ENCODE assay signal across 1 cellular context in the genomic region with DNA sequence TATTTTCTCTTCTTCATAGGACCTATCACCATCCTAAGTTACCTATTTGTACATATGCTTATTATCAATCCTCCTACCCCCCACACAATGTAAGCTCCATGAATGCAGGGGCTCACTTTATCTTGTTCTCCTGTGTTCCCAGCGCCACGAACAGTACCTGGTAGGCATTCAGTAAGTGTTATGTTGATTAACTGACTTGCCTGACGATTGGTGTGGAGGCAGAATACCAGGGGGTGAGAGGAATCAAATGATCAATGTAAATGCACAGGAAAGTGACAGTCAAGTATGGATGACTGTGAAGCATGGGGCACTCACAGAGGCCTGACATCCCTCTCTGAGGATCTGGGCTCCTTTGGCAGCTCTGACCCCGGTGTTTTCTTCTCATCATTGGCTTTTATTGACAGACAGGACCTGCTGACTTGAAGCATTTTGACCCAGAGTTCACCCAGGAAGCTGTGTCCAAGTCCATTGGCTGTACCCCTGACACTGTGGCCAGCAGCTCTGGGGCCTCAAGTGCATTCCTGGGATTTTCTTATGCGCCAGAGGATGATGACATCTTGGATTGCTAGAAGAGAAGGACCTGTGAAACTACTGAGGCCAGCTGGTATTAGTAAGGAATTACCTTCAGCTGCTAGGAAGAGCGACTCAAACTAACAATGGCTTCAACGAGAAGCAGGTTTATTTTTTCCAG.
TF ChIP-seq lines count a peak whose summit lies in the region.

No MANE protein-coding gene starts in this region.

TF ChIP-seq in HepG2, 621 proteins besides CTCF, POLR2A, EP300 and RAD21 (continued from another document and continues in another):
- TF ChIP-seq, protein P1, sequence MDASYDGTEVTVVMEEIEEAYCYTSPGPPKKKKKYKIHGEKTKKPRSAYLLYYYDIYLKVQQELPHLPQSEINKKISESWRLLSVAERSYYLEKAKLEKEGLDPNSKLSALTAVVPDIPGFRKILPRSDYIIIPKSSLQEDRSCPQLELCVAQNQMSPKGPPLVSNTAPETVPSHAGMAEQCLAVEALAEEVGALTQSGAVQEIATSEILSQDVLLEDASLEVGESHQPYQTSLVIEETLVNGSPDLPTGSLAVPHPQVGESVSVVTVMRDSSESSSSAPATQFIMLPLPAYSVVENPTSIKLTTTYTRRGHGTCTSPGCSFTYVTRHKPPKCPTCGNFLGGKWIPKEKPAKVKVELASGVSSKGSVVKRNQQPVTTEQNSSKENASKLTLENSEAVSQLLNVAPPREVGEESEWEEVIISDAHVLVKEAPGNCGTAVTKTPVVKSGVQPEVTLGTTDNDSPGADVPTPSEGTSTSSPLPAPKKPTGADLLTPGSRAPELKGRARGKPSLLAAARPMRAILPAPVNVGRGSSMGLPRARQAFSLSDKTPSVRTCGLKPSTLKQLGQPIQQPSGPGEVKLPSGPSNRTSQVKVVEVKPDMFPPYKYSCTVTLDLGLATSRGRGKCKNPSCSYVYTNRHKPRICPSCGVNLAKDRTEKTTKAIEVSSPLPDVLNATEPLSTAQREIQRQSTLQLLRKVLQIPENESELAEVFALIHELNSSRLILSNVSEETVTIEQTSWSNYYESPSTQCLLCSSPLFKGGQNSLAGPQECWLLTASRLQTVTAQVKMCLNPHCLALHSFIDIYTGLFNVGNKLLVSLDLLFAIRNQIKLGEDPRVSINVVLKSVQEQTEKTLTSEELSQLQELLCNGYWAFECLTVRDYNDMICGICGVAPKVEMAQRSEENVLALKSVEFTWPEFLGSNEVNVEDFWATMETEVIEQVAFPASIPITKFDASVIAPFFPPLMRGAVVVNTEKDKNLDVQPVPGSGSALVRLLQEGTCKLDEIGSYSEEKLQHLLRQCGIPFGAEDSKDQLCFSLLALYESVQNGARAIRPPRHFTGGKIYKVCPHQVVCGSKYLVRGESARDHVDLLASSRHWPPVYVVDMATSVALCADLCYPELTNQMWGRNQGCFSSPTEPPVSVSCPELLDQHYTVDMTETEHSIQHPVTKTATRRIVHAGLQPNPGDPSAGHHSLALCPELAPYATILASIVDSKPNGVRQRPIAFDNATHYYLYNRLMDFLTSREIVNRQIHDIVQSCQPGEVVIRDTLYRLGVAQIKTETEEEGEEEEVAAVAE (CRISPR knock-in tag; IDR thresholded peaks at IDR 0.05; ENCODE audit: borderline replicate concordance) = no peak
- TF ChIP-seq EHMT2 (IDR thresholded peaks at IDR 0.05; ENCODE audit: borderline replicate concordance, low read depth, low read length) = peak; percentile 38; the same call in 1 of the 2 replicates
- TF ChIP-seq, protein P2, sequence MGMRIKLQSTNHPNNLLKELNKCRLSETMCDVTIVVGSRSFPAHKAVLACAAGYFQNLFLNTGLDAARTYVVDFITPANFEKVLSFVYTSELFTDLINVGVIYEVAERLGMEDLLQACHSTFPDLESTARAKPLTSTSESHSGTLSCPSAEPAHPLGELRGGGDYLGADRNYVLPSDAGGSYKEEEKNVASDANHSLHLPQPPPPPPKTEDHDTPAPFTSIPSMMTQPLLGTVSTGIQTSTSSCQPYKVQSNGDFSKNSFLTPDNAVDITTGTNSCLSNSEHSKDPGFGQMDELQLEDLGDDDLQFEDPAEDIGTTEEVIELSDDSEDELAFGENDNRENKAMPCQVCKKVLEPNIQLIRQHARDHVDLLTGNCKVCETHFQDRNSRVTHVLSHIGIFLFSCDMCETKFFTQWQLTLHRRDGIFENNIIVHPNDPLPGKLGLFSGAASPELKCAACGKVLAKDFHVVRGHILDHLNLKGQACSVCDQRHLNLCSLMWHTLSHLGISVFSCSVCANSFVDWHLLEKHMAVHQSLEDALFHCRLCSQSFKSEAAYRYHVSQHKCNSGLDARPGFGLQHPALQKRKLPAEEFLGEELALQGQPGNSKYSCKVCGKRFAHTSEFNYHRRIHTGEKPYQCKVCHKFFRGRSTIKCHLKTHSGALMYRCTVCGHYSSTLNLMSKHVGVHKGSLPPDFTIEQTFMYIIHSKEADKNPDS (CRISPR knock-in tag; IDR thresholded peaks at IDR 0.05) = no peak
- TF ChIP-seq, protein P3, sequence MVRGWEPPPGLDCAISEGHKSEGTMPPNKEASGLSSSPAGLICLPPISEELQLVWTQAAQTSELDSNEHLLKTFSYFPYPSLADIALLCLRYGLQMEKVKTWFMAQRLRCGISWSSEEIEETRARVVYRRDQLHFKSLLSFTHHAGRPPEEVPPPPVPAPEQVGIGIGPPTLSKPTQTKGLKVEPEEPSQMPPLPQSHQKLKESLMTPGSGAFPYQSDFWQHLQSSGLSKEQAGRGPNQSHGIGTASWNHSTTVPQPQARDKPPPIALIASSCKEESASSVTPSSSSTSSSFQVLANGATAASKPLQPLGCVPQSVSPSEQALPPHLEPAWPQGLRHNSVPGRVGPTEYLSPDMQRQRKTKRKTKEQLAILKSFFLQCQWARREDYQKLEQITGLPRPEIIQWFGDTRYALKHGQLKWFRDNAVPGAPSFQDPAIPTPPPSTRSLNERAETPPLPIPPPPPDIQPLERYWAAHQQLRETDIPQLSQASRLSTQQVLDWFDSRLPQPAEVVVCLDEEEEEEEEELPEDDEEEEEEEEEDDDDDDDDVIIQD (CRISPR knock-in tag; IDR thresholded peaks at IDR 0.05; ENCODE audit: low read depth) = 0 out of 2 replicates have a peak, but pooled peaks have one; percentile 21
- TF ChIP-seq, protein P4, sequence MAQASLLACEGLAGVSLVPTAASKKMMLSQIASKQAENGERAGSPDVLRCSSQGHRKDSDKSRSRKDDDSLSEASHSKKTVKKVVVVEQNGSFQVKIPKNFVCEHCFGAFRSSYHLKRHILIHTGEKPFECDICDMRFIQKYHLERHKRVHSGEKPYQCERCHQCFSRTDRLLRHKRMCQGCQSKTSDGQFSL (CRISPR knock-in tag; IDR thresholded peaks at IDR 0.05) = no peak
- TF ChIP-seq ZNF232 (CRISPR knock-in tag; IDR thresholded peaks at IDR 0.05; ENCODE audit: borderline replicate concordance) = no peak
- peak; percentile 36; the same call in 1 of the 2 replicates for TF ChIP-seq GATAD2A (CRISPR knock-in tag; IDR thresholded peaks at IDR 0.05)
- TF ChIP-seq, protein P5, sequence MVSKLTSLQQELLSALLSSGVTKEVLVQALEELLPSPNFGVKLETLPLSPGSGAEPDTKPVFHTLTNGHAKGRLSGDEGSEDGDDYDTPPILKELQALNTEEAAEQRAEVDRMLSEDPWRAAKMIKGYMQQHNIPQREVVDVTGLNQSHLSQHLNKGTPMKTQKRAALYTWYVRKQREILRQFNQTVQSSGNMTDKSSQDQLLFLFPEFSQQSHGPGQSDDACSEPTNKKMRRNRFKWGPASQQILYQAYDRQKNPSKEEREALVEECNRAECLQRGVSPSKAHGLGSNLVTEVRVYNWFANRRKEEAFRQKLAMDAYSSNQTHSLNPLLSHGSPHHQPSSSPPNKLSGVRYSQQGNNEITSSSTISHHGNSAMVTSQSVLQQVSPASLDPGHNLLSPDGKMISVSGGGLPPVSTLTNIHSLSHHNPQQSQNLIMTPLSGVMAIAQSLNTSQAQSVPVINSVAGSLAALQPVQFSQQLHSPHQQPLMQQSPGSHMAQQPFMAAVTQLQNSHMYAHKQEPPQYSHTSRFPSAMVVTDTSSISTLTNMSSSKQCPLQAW (CRISPR knock-in tag; IDR thresholded peaks at IDR 0.05) = 0 out of 2 replicates have a peak, but pooled peaks have one; percentile 9
- TF ChIP-seq SP4 (CRISPR knock-in tag; IDR thresholded peaks at IDR 0.05) = no peak
- TF ChIP-seq BCL6 (CRISPR knock-in tag; IDR thresholded peaks at IDR 0.05) = peak; percentile 32; the same call in 1 of the 2 replicates
- no peak; the same call in 1 of the 2 replicates for TF ChIP-seq ZSCAN21 (CRISPR knock-in tag; IDR thresholded peaks at IDR 0.05; ENCODE audit: borderline replicate concordance)
- TF ChIP-seq, protein P6, sequence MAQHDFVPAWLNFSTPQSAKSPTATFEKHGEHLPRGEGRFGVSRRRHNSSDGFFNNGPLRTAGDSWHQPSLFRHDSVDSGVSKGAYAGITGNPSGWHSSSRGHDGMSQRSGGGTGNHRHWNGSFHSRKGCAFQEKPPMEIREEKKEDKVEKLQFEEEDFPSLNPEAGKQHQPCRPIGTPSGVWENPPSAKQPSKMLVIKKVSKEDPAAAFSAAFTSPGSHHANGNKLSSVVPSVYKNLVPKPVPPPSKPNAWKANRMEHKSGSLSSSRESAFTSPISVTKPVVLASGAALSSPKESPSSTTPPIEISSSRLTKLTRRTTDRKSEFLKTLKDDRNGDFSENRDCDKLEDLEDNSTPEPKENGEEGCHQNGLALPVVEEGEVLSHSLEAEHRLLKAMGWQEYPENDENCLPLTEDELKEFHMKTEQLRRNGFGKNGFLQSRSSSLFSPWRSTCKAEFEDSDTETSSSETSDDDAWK (CRISPR knock-in tag; IDR thresholded peaks at IDR 0.05) = no peak
- TF ChIP-seq NR3C1 (CRISPR knock-in tag; IDR thresholded peaks at IDR 0.05) = no peak
- no peak for TF ChIP-seq SRF (IDR thresholded peaks at IDR 0.05; ENCODE audit: low read depth, low read length)
- TF ChIP-seq, protein P7, sequence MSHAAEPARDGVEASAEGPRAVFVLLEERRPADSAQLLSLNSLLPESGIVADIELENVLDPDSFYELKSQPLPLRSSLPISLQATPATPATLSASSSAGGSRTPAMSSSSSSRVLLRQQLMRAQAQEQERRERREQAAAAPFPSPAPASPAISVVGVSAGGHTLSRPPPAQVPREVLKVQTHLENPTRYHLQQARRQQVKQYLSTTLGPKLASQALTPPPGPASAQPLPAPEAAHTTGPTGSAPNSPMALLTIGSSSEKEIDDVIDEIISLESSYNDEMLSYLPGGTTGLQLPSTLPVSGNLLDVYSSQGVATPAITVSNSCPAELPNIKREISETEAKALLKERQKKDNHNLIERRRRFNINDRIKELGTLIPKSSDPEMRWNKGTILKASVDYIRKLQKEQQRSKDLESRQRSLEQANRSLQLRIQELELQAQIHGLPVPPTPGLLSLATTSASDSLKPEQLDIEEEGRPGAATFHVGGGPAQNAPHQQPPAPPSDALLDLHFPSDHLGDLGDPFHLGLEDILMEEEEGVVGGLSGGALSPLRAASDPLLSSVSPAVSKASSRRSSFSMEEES (CRISPR knock-in tag; IDR thresholded peaks at IDR 0.05) = 0 out of 2 replicates have a peak, but pooled peaks have one; percentile 47
- peak; percentile 12; the same call in 1 of the 2 replicates for TF ChIP-seq TBX2 (CRISPR knock-in tag; IDR thresholded peaks at IDR 0.05; ENCODE audit: borderline replicate concordance)
- TF ChIP-seq ZNF326 (CRISPR knock-in tag; IDR thresholded peaks at IDR 0.05; ENCODE audit: borderline replicate concordance) = 0 out of 2 replicates have a peak, but pooled peaks have one; percentile 57
- TF ChIP-seq ZNF776 (CRISPR knock-in tag; IDR thresholded peaks at IDR 0.05) = no peak
- TF ChIP-seq, protein P8, sequence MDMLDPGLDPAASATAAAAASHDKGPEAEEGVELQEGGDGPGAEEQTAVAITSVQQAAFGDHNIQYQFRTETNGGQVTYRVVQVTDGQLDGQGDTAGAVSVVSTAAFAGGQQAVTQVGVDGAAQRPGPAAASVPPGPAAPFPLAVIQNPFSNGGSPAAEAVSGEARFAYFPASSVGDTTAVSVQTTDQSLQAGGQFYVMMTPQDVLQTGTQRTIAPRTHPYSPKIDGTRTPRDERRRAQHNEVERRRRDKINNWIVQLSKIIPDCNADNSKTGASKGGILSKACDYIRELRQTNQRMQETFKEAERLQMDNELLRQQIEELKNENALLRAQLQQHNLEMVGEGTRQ (IDR thresholded peaks at IDR 0.05; ENCODE audit: low read depth, low read length) = no peak
- TF ChIP-seq, protein P8 (CRISPR knock-in tag; IDR thresholded peaks at IDR 0.05; ENCODE audit: borderline replicate concordance) = peak; percentile 55; the same call in 1 of the 2 replicates
- no peak for TF ChIP-seq ZFP62 (CRISPR knock-in tag; IDR thresholded peaks at IDR 0.05)
- TF ChIP-seq HNRNPH1 (optimal IDR thresholded peaks at IDR 0.05; ENCODE audit: low read depth, low read length) = no peak
- peak; percentile 53; the same call in 1 of the 2 replicates for TF ChIP-seq ZSCAN31 (CRISPR knock-in tag; IDR thresholded peaks at IDR 0.05; ENCODE audit: low read depth)
- TF ChIP-seq, protein P9, sequence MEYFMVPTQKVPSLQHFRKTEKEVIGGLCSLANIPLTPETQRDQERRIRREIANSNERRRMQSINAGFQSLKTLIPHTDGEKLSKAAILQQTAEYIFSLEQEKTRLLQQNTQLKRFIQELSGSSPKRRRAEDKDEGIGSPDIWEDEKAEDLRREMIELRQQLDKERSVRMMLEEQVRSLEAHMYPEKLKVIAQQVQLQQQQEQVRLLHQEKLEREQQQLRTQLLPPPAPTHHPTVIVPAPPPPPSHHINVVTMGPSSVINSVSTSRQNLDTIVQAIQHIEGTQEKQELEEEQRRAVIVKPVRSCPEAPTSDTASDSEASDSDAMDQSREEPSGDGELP (IDR thresholded peaks at IDR 0.05; ENCODE audit: borderline replicate concordance, low read depth) = peak; percentile 64; the same call in 1 of the 2 replicates
- no peak for TF ChIP-seq KLF9 (CRISPR knock-in tag; IDR thresholded peaks at IDR 0.05; ENCODE audit: low read depth)
- 0 out of 2 replicates have a peak, but pooled peaks have one; percentile 17 for TF ChIP-seq RCOR2 (CRISPR knock-in tag; IDR thresholded peaks at IDR 0.05)
- TF ChIP-seq, protein P10, sequence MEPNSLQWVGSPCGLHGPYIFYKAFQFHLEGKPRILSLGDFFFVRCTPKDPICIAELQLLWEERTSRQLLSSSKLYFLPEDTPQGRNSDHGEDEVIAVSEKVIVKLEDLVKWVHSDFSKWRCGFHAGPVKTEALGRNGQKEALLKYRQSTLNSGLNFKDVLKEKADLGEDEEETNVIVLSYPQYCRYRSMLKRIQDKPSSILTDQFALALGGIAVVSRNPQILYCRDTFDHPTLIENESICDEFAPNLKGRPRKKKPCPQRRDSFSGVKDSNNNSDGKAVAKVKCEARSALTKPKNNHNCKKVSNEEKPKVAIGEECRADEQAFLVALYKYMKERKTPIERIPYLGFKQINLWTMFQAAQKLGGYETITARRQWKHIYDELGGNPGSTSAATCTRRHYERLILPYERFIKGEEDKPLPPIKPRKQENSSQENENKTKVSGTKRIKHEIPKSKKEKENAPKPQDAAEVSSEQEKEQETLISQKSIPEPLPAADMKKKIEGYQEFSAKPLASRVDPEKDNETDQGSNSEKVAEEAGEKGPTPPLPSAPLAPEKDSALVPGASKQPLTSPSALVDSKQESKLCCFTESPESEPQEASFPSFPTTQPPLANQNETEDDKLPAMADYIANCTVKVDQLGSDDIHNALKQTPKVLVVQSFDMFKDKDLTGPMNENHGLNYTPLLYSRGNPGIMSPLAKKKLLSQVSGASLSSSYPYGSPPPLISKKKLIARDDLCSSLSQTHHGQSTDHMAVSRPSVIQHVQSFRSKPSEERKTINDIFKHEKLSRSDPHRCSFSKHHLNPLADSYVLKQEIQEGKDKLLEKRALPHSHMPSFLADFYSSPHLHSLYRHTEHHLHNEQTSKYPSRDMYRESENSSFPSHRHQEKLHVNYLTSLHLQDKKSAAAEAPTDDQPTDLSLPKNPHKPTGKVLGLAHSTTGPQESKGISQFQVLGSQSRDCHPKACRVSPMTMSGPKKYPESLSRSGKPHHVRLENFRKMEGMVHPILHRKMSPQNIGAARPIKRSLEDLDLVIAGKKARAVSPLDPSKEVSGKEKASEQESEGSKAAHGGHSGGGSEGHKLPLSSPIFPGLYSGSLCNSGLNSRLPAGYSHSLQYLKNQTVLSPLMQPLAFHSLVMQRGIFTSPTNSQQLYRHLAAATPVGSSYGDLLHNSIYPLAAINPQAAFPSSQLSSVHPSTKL (CRISPR knock-in tag; IDR thresholded peaks at IDR 0.05) = peak; percentile 55
- TF ChIP-seq GABPB1 (CRISPR knock-in tag; IDR thresholded peaks at IDR 0.05) = no peak
- TF ChIP-seq ZNF501 (CRISPR knock-in tag; IDR thresholded peaks at IDR 0.05) = peak; percentile 39; the same call in 1 of the 2 replicates
- no peak for TF ChIP-seq NCOA1 (CRISPR knock-in tag; IDR thresholded peaks at IDR 0.05)
